8 cellular contexts compared by ENCODE assay signal in genomic region chr17:6640536-6641373, GRCh38. TPM values are rescaled to one million over a fixed set of nuclear protein-coding genes. Genes with fewer than 3 reads are reported as not detected.
DNase-seq lines count a peak whose midpoint lies in the region; ATAC-seq and TF ChIP-seq lines count a peak whose summit lies in the region.

Gene KIAA0753, minus strand, starts transcription at chr17:6640711. Its CDS starts 5,608 bp downstream, at chr17:6635103.
Gene TXNDC17, plus strand, starts transcription at chr17:6641060. Its CDS starts 23 bp downstream, at chr17:6641083.

- intact Hi-C loops in activated CD4-positive, alpha-beta T cell treated with anti-CD3 and anti-CD28 coated beads for 36 hours (cut with DNase I, micrococcal nuclease) = loop anchor here (1.0 to 10.0 kb wide), 13 partner anchors 11 to 1797 kb away; partner anchors contain the start of genes C17orf100 (in 2 of the 2), MED31 (in 2 of the 2), NLRP1 (in 2 of the 2) and ACADVL (in 1 of the 2)
- intact Hi-C loops in left colon (cut with DNase I, micrococcal nuclease) = no loop called here

- CTCF ChIA-PET in activated CD4-positive, alpha-beta T cell treated with anti-CD3 and anti-CD28 coated beads for 36 hours (lab: Charles Lee) = interaction anchor here (1.7 to 1.8 kb wide), 2 partner anchors 9 to 363 kb away, joined by 5 to 6 read pairs; no protein-coding TSS in a partner anchor

- no peaks in the 10 kb centered on the region for H3K27me3 Mint-ChIP-seq in activated CD4-positive, alpha-beta T cell treated with anti-CD3 and anti-CD28 coated beads for 36 hours

- peaks cover 30% of the 10 kb centered on the region for H3K36me3 Mint-ChIP-seq in activated CD4-positive, alpha-beta T cell treated with anti-CD3 and anti-CD28 coated beads for 36 hours (ENCODE audit: low read depth)

- peak within 1 kb of the TSS; percentile 92 for H3K27ac Mint-ChIP-seq in activated CD4-positive, alpha-beta T cell treated with anti-CD3 and anti-CD28 coated beads for 36 hours

- POLR2A ChIA-PET in activated CD4-positive, alpha-beta T cell treated with anti-CD3 and anti-CD28 coated beads for 36 hours (lab: Charles Lee) = no interaction called here

- peak within 1 kb of the TSS; percentile 76 for H3K4me3 ChIP-seq in choroid plexus epithelial cell (ENCODE audit: low read depth, low read length)

- TF ChIP-seq POLR2A in GM19099 (IDR thresholded peaks at IDR 0.05; ENCODE audit: extremely low read depth, insufficient read length, low read depth) = peak; percentile 98

- peaks cover 59% of the 10 kb centered on the region for H3K4me1 Mint-ChIP-seq in activated CD4-positive, alpha-beta T cell treated with anti-CD3 and anti-CD28 coated beads for 36 hours

- peak; percentile 83 for ATAC-seq in HG03432 (IDR thresholded peaks at IDR 0.05; ENCODE audit: unreplicated experiment)
- peak; percentile 81 for ATAC-seq in activated CD4-positive, alpha-beta T cell treated with anti-CD3 and anti-CD28 coated beads for 36 hours
- ATAC-seq in left colon = peak; percentile 87

- DNase-seq in AML-193 (lab: John Stamatoyannopoulos, UW) (peak; percentile 31 to 36), NCI-H524 treated with DMSO at 0.1 percent for 48 hours (lab: John Stamatoyannopoulos, UW) (peak; percentile 67), choroid plexus epithelial cell (ENCODE audit: low read depth) (peak; percentile 90), left colon (peak; percentile 93 to 96)
- DNase-seq in activated CD4-positive, alpha-beta T cell treated with anti-CD3 and anti-CD28 coated beads for 36 hours = peak; percentile 96
- peak; percentile 80 to 90 for DNase-seq in stimulated activated CD4-positive, alpha-beta T cell treated with anti-CD3 and anti-CD28 coated beads, Interleukin-1b, Interleukin-23, amount 100 ng/mL, for 4 hours (ENCODE audit: low read depth in 2 of 2)

- TF ChIP-seq CTCF in choroid plexus epithelial cell (conservative IDR thresholded peaks at IDR 0.05; ENCODE audit: low read depth, low read length) = no peak

- peak within 1 kb of the TSS; percentile 92 for H3K4me3 Mint-ChIP-seq in activated CD4-positive, alpha-beta T cell treated with anti-CD3 and anti-CD28 coated beads for 36 hours

- H3K9me3 Mint-ChIP-seq in activated CD4-positive, alpha-beta T cell treated with anti-CD3 and anti-CD28 coated beads for 36 hours (ENCODE audit: low read depth) = no peaks in the 10 kb centered on the region

RNA-seq across cellular contexts. Expression of gene KIAA0753, which starts in this region (rescaled TPM):
- total RNA-seq in activated CD4-positive, alpha-beta T cell treated with anti-CD3 and anti-CD28 coated beads for 36 hours = 10 to 100 TPM; 17.1 to 24.9 TPM
- 10 to 100 TPM; 14.1 to 15.8 TPM for total RNA-seq in left colon

RNA-seq across cellular contexts. Expression of gene TXNDC17, which starts in this region (rescaled TPM):
- total RNA-seq in activated CD4-positive, alpha-beta T cell treated with anti-CD3 and anti-CD28 coated beads for 36 hours = 100 to 1,000 TPM in 1 of 2 experiments, 10 to 100 TPM in 1; 52.4 to 122 TPM
- total RNA-seq in left colon = 100 to 1,000 TPM; 135 to 151 TPM

Comparison
In these comparisons a context has a peak if more than half of its experiments do, and no peak if none do; other contexts are left out.
1. Peak in every context shown above with its lines: DNase-seq, ATAC-seq and H3K4me3 ChIP-seq.
2. DNase-seq: peak in every context shown above with its lines; median percentile 96 in activated CD4-positive, alpha-beta T cell treated with anti-CD3 and anti-CD28 coated beads for 36 hours; 94 in left colon; 90 in choroid plexus epithelial cell; 85 in stimulated activated CD4-positive, alpha-beta T cell treated with anti-CD3 and anti-CD28 coated beads, Interleukin-1b, Interleukin-23, amount 100 ng/mL, for 4 hours; 67 in NCI-H524 treated with DMSO at 0.1 percent for 48 hours; 34 in AML-193.
3. intact Hi-C loops: an anchor here in activated CD4-positive, alpha-beta T cell treated with anti-CD3 and anti-CD28 coated beads for 36 hours (1.0 to 10.0 kb wide); none called in left colon.